9 cellular contexts compared by ENCODE assay signal in the genomic region with DNA sequence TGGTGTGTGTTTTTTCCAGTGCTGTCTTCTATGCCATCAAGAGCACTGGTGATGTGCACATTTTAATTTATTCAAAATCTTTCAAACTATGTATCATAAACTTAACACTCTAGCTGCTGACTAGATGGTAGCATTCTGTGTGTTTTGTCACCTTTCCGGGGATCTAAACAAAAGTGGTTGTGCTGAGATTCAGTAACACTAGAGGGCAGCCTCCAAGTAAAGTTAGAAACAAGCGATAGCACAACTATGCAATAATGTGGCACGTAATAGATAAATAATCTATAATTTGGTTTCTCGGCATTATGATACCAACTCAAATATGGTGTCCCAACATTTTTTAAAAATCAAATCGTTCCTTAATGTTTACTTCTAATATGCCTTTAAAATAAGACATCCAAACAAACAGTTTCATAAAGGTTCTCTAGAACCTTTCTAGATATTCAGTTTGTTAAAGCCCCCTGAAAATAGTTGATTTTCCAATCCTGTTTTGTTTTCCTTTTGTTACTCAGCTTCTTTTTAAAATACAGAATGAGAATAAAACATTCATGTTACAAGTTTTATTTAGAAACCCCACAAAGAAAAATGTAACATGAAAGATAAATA. TPM values are rescaled to one million over a fixed set of nuclear protein-coding genes. Genes with fewer than 3 reads are reported as not detected.
A peak's percentile ranks its signal among the peaks of the same experiment; 100 is the strongest.
DNase-seq lines count a peak whose midpoint lies in the region; ATAC-seq and TF ChIP-seq lines count a peak whose summit lies in the region.
"Had no signal": no experiment of that assay in that cellular context is flagged by ENCODE, and none has a peak within 500 bp of the region (broad histone marks: within the 10 kb centered on the region; RNA-seq: fewer than 3 reads in every experiment).

No MANE protein-coding gene starts in this region.

- no peaks in the 10 kb centered on the region for H3K9me3 ChIP-seq in body of pancreas
- H3K9me3 ChIP-seq: SJCRH30 had no signal

- H3K27me3 Mint-ChIP-seq in T-cell: peaks cover 0 to 3% of the 10 kb centered on the region in 2 donors

- no peak overlapping the region for H3K4me3 ChIP-seq in body of pancreas
- H3K4me3 ChIP-seq: SJCRH30 had no signal

- TF ChIP-seq POLR2A in body of pancreas (IDR thresholded peaks at IDR 0.05): no peak

- ATAC-seq in body of pancreas: no peak
- ATAC-seq in HG03432 (IDR thresholded peaks at IDR 0.05; ENCODE audit: unreplicated experiment): no peak
- no peak for ATAC-seq in T-cell (replicated peaks in 1 of 4)

- DNase-seq in HT-29 (ENCODE audit: low spot score) (peak; percentile 27), body of pancreas (peak in 2 of 4 donors; percentile 16 to 17), midbrain (lab: John Stamatoyannopoulos, UW) (peak; percentile 64), foreskin melanocyte (no peak), T-cell (no peak), NCI-H774 (lab: John Stamatoyannopoulos, UW) (no peak)

- H3K27me3 ChIP-seq in body of pancreas: no peaks in the 10 kb centered on the region
- H3K27me3 ChIP-seq: SJCRH30 had no signal

- no peaks in the 10 kb centered on the region for H3K36me3 Mint-ChIP-seq in T-cell

- H3K4me1 Mint-ChIP-seq in T-cell: no peaks in the 10 kb centered on the region

- H3K36me3 ChIP-seq in body of pancreas (replicated peaks in 1 of 2; ENCODE audit: insufficient read depth in 1 of 2, low read depth in 2 of 2): no peaks in the 10 kb centered on the region

- 10 to 12% methylated on average over 5 of the region's 5 CpGs for WGBS in body of pancreas, 2 donors

- TF ChIP-seq CTCF in GM12872 (IDR thresholded peaks at IDR 0.05; ENCODE audit: insufficient read depth, low read depth, low read length): peak; percentile 57
- TF ChIP-seq CTCF in body of pancreas (IDR thresholded peaks at IDR 0.05): peak; percentile 30 to 59 (median 50)

- POLR2A ChIA-PET in T-cell (lab: Charles Lee): interaction anchor here in 1 of 2 donors (0.6 kb wide), 1 partner anchor 27 kb away, joined by 4 read pairs; no protein-coding TSS in a partner anchor

- no peak overlapping the region for H3K27ac Mint-ChIP-seq in T-cell

- H3K27ac ChIP-seq in body of pancreas: no peak overlapping the region
- H3K27ac ChIP-seq: SJCRH30 had no signal

- H3K9me3 Mint-ChIP-seq in T-cell: no peaks in the 10 kb centered on the region

- intact Hi-C loops in body of pancreas (cut with DNase I): no loop called here

- no peak overlapping the region for H3K4me3 Mint-ChIP-seq in T-cell

- CTCF ChIA-PET in T-cell (lab: Charles Lee): no interaction called here

- H3K4me1 ChIP-seq in body of pancreas: peaks cover 9% of the 10 kb centered on the region

RNA-seq across cellular contexts. Expression of gene SEMA6A, which starts 16.9 kb away (rescaled TPM):
- total RNA-seq in HT-29 (2014; rRNA removed; shearing (Covaris generic)): 0.31 and 0.99 TPM in 2 replicates
- total RNA-seq in body of pancreas (10 to 100 TPM; 18.7 to 25.1 TPM), T-cell (under 1 TPM in 3 of 5 donors, not detected in 2; 0.79 to 0.88 (median 0.79) TPM)

Comparison
In these comparisons a context has a peak if more than half of its experiments do, and no peak if none do; other contexts are left out.
1. DNase-seq: peak in HT-29 (single experiment) and midbrain (single experiment); none in foreskin melanocyte (single experiment), T-cell (0 of 34) and NCI-H774 (single experiment).